In the genomic region with DNA sequence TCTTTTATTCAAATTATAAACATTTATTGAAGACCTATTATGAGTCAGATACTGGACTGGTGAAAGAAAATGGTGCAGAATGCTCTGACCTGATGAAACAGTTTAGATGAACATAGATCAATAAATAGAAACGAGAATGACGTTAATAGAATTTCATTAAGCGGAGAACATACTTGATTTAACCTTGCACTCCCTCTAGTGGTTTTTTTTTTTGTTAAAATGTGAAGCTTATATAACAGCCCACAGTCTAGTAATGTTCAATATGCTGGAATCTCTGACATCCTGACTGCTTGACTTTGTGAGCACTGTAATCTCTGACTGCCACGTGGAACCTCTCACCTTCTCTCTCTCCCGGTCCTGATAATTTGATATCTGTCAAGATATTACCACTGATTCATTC, we compare ENCODE assay signal across 1 cellular context.
TF ChIP-seq lines count a peak whose summit lies in the region.

No MANE protein-coding gene starts in this region.

TF ChIP-seq in HepG2, 621 proteins besides CTCF, POLR2A, EP300 and RAD21:
- TF ChIP-seq, protein P1, sequence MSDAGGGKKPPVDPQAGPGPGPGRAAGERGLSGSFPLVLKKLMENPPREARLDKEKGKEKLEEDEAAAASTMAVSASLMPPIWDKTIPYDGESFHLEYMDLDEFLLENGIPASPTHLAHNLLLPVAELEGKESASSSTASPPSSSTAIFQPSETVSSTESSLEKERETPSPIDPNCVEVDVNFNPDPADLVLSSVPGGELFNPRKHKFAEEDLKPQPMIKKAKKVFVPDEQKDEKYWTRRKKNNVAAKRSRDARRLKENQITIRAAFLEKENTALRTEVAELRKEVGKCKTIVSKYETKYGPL (CRISPR knock-in tag; IDR thresholded peaks at IDR 0.05): peak; percentile 56; the same call in 1 of the 2 replicates
- TF ChIP-seq ZNF451 (CRISPR knock-in tag; IDR thresholded peaks at IDR 0.05): no peak
- TF ChIP-seq, protein P2, sequence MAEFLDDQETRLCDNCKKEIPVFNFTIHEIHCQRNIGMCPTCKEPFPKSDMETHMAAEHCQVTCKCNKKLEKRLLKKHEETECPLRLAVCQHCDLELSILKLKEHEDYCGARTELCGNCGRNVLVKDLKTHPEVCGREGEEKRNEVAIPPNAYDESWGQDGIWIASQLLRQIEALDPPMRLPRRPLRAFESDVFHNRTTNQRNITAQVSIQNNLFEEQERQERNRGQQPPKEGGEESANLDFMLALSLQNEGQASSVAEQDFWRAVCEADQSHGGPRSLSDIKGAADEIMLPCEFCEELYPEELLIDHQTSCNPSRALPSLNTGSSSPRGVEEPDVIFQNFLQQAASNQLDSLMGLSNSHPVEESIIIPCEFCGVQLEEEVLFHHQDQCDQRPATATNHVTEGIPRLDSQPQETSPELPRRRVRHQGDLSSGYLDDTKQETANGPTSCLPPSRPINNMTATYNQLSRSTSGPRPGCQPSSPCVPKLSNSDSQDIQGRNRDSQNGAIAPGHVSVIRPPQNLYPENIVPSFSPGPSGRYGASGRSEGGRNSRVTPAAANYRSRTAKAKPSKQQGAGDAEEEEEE (CRISPR knock-in tag; IDR thresholded peaks at IDR 0.05; ENCODE audit: borderline replicate concordance): no peak
- no peak for TF ChIP-seq ZNF572 (CRISPR knock-in tag; IDR thresholded peaks at IDR 0.05)
- TF ChIP-seq STAG1 (CRISPR knock-in tag; IDR thresholded peaks at IDR 0.05): peak; percentile 40; the same call in 1 of the 2 replicates
- TF ChIP-seq, protein P3, sequence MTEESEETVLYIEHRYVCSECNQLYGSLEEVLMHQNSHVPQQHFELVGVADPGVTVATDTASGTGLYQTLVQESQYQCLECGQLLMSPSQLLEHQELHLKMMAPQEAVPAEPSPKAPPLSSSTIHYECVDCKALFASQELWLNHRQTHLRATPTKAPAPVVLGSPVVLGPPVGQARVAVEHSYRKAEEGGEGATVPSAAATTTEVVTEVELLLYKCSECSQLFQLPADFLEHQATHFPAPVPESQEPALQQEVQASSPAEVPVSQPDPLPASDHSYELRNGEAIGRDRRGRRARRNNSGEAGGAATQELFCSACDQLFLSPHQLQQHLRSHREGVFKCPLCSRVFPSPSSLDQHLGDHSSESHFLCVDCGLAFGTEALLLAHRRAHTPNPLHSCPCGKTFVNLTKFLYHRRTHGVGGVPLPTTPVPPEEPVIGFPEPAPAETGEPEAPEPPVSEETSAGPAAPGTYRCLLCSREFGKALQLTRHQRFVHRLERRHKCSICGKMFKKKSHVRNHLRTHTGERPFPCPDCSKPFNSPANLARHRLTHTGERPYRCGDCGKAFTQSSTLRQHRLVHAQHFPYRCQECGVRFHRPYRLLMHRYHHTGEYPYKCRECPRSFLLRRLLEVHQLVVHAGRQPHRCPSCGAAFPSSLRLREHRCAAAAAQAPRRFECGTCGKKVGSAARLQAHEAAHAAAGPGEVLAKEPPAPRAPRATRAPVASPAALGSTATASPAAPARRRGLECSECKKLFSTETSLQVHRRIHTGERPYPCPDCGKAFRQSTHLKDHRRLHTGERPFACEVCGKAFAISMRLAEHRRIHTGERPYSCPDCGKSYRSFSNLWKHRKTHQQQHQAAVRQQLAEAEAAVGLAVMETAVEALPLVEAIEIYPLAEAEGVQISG (CRISPR knock-in tag; IDR thresholded peaks at IDR 0.05): no peak
- no peak for TF ChIP-seq ZNF839 (CRISPR knock-in tag; IDR thresholded peaks at IDR 0.05; ENCODE audit: borderline replicate concordance)
- no peak for TF ChIP-seq EHMT2 (IDR thresholded peaks at IDR 0.05; ENCODE audit: borderline replicate concordance, low read depth, low read length)
